ENCODE assay signal across 9 cellular contexts in the genomic region with DNA sequence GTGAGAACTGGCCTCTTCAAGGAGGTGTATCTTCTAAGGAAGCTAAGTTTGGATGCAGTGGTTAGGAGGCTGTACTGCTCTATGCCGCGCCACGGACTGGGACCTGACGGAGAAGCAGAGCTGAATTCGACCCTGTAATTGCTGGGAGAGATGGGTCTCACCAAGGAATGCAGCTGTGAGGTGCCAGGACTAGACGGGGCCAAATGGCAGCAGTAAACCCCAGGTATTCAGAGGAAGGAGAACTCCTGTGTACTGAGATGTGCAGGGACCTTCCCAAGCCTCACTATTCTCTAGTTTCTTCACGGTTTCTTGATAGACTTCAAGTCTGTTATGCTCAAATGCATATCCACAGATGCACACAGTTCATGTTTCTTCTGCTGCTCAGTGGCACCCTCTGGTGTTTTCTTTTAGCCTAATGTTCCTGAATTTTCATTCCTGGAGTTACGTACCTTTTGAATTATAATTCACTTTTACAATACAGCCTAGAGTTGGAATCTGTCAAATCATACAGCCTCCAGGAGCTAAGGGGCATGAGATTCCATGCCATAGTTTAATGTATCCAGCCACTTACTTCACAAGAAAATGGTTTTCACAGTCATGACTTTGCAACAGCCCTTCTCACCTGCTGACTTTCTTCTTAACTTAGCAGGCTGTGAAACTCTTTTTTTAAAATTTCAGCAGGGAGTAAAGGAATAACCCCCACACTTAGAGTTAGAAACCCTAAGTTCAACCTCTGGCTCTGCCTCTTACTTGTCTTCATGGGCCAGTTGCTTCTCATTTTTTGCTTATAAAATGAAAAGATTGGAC.
A peak's percentile ranks its signal among the peaks of the same experiment; 100 is the strongest.
DNase-seq lines count a peak whose midpoint lies in the region; ATAC-seq and TF ChIP-seq lines count a peak whose summit lies in the region.
"Had no signal": no experiment of that assay in that cellular context is flagged by ENCODE, and none has a peak within 500 bp of the region (broad histone marks: within the 10 kb centered on the region; RNA-seq: fewer than 3 reads in every experiment).

No MANE protein-coding gene starts in this region.

- peak; percentile 51 to 80 (median 67) for TF ChIP-seq CTCF in dorsolateral prefrontal cortex (IDR thresholded peaks at IDR 0.05 in 54 of 56, conservative IDR thresholded peaks at IDR 0.05 in 2 of 56; ENCODE audit: low read depth in 1 of 56, partially characterized antibody in 56 of 56)
- TF ChIP-seq CTCF in neural progenitor cell (IDR thresholded peaks at IDR 0.05) = peak; percentile 67
- no peak for TF ChIP-seq CTCF in natural killer cell (IDR thresholded peaks at IDR 0.05)

- H3K36me3 Mint-ChIP-seq in neural progenitor cell (no peaks in the 10 kb centered on the region), natural killer cell (no peaks in the 10 kb centered on the region)
- H3K36me3 Mint-ChIP-seq: CD4-positive, CD25-positive, alpha-beta regulatory T cell had no signal

- no peaks in the 10 kb centered on the region for H3K79me2 ChIP-seq in neural progenitor cell (ENCODE audit: low read depth)

- peaks cover 8% of the 10 kb centered on the region for H3K4me1 ChIP-seq in neural progenitor cell

- no peaks in the 10 kb centered on the region for H3F3A ChIP-seq in neural progenitor cell (ENCODE audit: low read depth)

- no peaks in the 10 kb centered on the region for H3K9me3 ChIP-seq in neural progenitor cell (ENCODE audit: low read depth)

- intact Hi-C loops in dorsolateral prefrontal cortex (cut with DNase I) (loop anchor here in 1 of 2 donors (2.0 to 10.0 kb wide), 3 partner anchors 121 to 268 kb away; no protein-coding TSS in a partner anchor), natural killer cell (cut with micrococcal nuclease) (no loop called here)

- H3K9me3 Mint-ChIP-seq in neural progenitor cell = no peaks in the 10 kb centered on the region
- no peaks in the 10 kb centered on the region for H3K9me3 Mint-ChIP-seq in natural killer cell

- H4K20me1 ChIP-seq in neural progenitor cell (ENCODE audit: low read depth) = no peaks in the 10 kb centered on the region

- DNase-seq in NCI-H146 (lab: John Stamatoyannopoulos, UW) (peak; percentile 1), NCI-H146 treated with DMSO at 0.1 percent for 48 hours (lab: John Stamatoyannopoulos, UW; ENCODE audit: unreplicated experiment) (no peak), NCI-H524 treated with DMSO at 0.1 percent for 48 hours (lab: John Stamatoyannopoulos, UW) (peak; percentile 16), dorsolateral prefrontal cortex (peak in 1 of 10 donors; percentile 30), neural progenitor cell (ENCODE audit: low spot score) (peak; percentile 46), OCI-M2 (lab: John Stamatoyannopoulos, UW; ENCODE audit: unreplicated experiment) (no peak), natural killer cell (no peak)
- DNase-seq: CD4-positive, CD25-positive, alpha-beta regulatory T cell had no signal

- peaks cover 16% of the 10 kb centered on the region for H3K27me3 Mint-ChIP-seq in neural progenitor cell (ENCODE audit: insufficient read depth, low read depth)
- peaks cover 13 to 16% of the 10 kb centered on the region in 2 donors for H3K27me3 Mint-ChIP-seq in natural killer cell (ENCODE audit: low read depth in 2 of 2)

- H3K27me3 ChIP-seq in dorsolateral prefrontal cortex = no peaks in the 10 kb centered on the region
- no peaks in the 10 kb centered on the region for H3K27me3 ChIP-seq in neural progenitor cell

- no peak overlapping the region for H2AFZ ChIP-seq in neural progenitor cell (replicated peaks)

- H3K4me2 ChIP-seq in neural progenitor cell = no peak overlapping the region

- peaks cover 38% of the 10 kb centered on the region for H3K4me1 Mint-ChIP-seq in neural progenitor cell
- peaks cover 0 to 5% of the 10 kb centered on the region in 2 donors for H3K4me1 Mint-ChIP-seq in natural killer cell
- H3K4me1 Mint-ChIP-seq: CD4-positive, CD25-positive, alpha-beta regulatory T cell had no signal

- H3K9ac ChIP-seq in neural progenitor cell = no peak overlapping the region

- H3K4me3 ChIP-seq in dorsolateral prefrontal cortex (no peak overlapping the region), neural progenitor cell (no peak overlapping the region)

- H3K4me3 Mint-ChIP-seq in neural progenitor cell (no peak overlapping the region), natural killer cell (no peak overlapping the region)
- H3K4me3 Mint-ChIP-seq: CD4-positive, CD25-positive, alpha-beta regulatory T cell had no signal

- no peaks in the 10 kb centered on the region for H3K36me3 ChIP-seq in neural progenitor cell

- H3K27ac Mint-ChIP-seq in neural progenitor cell (peak overlapping the region; percentile 24), natural killer cell (no peak overlapping the region)
- H3K27ac Mint-ChIP-seq: CD4-positive, CD25-positive, alpha-beta regulatory T cell had no signal

- H3K27ac ChIP-seq in dorsolateral prefrontal cortex (peak overlapping the region in 3 of 59 donors; percentile 12 to 26 (median 17)), neural progenitor cell (no peak overlapping the region)

- no peak for ATAC-seq in GM21381 (IDR thresholded peaks at IDR 0.05; ENCODE audit: unreplicated experiment)
- ATAC-seq in natural killer cell = no peak

Comparison
In these comparisons a context has a peak if more than half of its experiments do, and no peak if none do; other contexts are left out.
1. DNase-seq: peak in NCI-H146 (single experiment), NCI-H524 treated with DMSO at 0.1 percent for 48 hours (single experiment) and neural progenitor cell (single experiment); none in NCI-H146 treated with DMSO at 0.1 percent for 48 hours (single experiment), OCI-M2 (single experiment) and natural killer cell (single experiment).